ENCODE assay signal across 1 cellular context in genomic region chr6:138248878-138249277, GRCh38.
TF ChIP-seq lines count a peak whose summit lies in the region.

No MANE protein-coding gene starts in this region.

TF ChIP-seq in HepG2, 621 proteins besides CTCF, POLR2A, EP300 and RAD21 (continued from another document and continues in another):
- TF ChIP-seq, protein P1, sequence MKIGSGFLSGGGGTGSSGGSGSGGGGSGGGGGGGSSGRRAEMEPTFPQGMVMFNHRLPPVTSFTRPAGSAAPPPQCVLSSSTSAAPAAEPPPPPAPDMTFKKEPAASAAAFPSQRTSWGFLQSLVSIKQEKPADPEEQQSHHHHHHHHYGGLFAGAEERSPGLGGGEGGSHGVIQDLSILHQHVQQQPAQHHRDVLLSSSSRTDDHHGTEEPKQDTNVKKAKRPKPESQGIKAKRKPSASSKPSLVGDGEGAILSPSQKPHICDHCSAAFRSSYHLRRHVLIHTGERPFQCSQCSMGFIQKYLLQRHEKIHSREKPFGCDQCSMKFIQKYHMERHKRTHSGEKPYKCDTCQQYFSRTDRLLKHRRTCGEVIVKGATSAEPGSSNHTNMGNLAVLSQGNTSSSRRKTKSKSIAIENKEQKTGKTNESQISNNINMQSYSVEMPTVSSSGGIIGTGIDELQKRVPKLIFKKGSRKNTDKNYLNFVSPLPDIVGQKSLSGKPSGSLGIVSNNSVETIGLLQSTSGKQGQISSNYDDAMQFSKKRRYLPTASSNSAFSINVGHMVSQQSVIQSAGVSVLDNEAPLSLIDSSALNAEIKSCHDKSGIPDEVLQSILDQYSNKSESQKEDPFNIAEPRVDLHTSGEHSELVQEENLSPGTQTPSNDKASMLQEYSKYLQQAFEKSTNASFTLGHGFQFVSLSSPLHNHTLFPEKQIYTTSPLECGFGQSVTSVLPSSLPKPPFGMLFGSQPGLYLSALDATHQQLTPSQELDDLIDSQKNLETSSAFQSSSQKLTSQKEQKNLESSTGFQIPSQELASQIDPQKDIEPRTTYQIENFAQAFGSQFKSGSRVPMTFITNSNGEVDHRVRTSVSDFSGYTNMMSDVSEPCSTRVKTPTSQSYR (CRISPR knock-in tag; IDR thresholded peaks at IDR 0.05; ENCODE audit: borderline replicate concordance) = peak; percentile 81; the same call in 1 of the 2 replicates
- peak; percentile 78 for TF ChIP-seq TCF7 (IDR thresholded peaks at IDR 0.05; ENCODE audit: low read depth)
- no peak for TF ChIP-seq ZNF354B (CRISPR knock-in tag; IDR thresholded peaks at IDR 0.05)
- TF ChIP-seq RARG (CRISPR knock-in tag; IDR thresholded peaks at IDR 0.05; ENCODE audit: low read depth) = no peak
- no peak for TF ChIP-seq ZC3H13 (CRISPR knock-in tag; IDR thresholded peaks at IDR 0.05)
- 0 out of 2 replicates have a peak, but pooled peaks have one; percentile 35 for TF ChIP-seq ZNF280D (CRISPR knock-in tag; IDR thresholded peaks at IDR 0.05)
- TF ChIP-seq AKAP8 (CRISPR knock-in tag; IDR thresholded peaks at IDR 0.05) = no peak
- no peak for TF ChIP-seq FIP1L1 (IDR thresholded peaks at IDR 0.05; ENCODE audit: borderline replicate concordance, insufficient read depth, low read depth, low read length)
- TF ChIP-seq RCOR2 (CRISPR knock-in tag; IDR thresholded peaks at IDR 0.05) = peak; percentile 48; the same call in 1 of the 2 replicates
- TF ChIP-seq MTF1 (CRISPR knock-in tag; IDR thresholded peaks at IDR 0.05) = no peak
- TF ChIP-seq IKZF5 (CRISPR knock-in tag; IDR thresholded peaks at IDR 0.05) = peak; percentile 97
- TF ChIP-seq HMG20B (CRISPR knock-in tag; conservative IDR thresholded peaks at IDR 0.05) = peak; percentile 90
- no peak for TF ChIP-seq MAF1 (CRISPR knock-in tag; IDR thresholded peaks at IDR 0.05; ENCODE audit: borderline replicate concordance)
- no peak for TF ChIP-seq BRD4 (CRISPR knock-in tag; IDR thresholded peaks at IDR 0.05)
- 0 out of 2 replicates have a peak, but pooled peaks have one; percentile 18 for TF ChIP-seq ZFP90 (CRISPR knock-in tag; IDR thresholded peaks at IDR 0.05; ENCODE audit: borderline replicate concordance)
- TF ChIP-seq MXD4 (CRISPR knock-in tag; IDR thresholded peaks at IDR 0.05) = peak; percentile 44; the same call in 1 of the 2 replicates
- TF ChIP-seq HNF4G (IDR thresholded peaks at IDR 0.05; ENCODE audit: borderline replicate concordance, low read depth, low read length) = no peak
- TF ChIP-seq HNF4G (CRISPR knock-in tag; IDR thresholded peaks at IDR 0.05; ENCODE audit: borderline replicate concordance, low read depth) = peak; percentile 45; the same call in 1 of the 2 replicates
- peak; percentile 84 for TF ChIP-seq HDAC2 (CRISPR knock-in tag; IDR thresholded peaks at IDR 0.05)
- 0 out of 2 replicates have a peak, but pooled peaks have one; percentile 16 for TF ChIP-seq SMARCC2 (IDR thresholded peaks at IDR 0.05)
- TF ChIP-seq REST (IDR thresholded peaks at IDR 0.05; ENCODE audit: borderline replicate concordance in 1 of 2, low read depth in 1 of 2, low read length in 2 of 2) = peak in 1 of 2 experiments; percentile 82; a peak in 2 of 4 replicates
- no peak for TF ChIP-seq ATRX (CRISPR knock-in tag; IDR thresholded peaks at IDR 0.05; ENCODE audit: borderline replicate concordance)
- TF ChIP-seq FOSL2 (CRISPR knock-in tag; IDR thresholded peaks at IDR 0.05) = peak; percentile 68
- TF ChIP-seq ZNF24 (IDR thresholded peaks at IDR 0.05) = peak; percentile 54; the same call in 1 of the 2 replicates
- peak; percentile 69; the same call in 1 of the 2 replicates for TF ChIP-seq TBX2 (CRISPR knock-in tag; IDR thresholded peaks at IDR 0.05; ENCODE audit: borderline replicate concordance)
- TF ChIP-seq ZNF407 (CRISPR knock-in tag; IDR thresholded peaks at IDR 0.05; ENCODE audit: not compliant biosample characterization) = no peak
- TF ChIP-seq SKIL (CRISPR knock-in tag; IDR thresholded peaks at IDR 0.05; ENCODE audit: borderline replicate concordance) = peak; percentile 91; the same call in 1 of the 2 replicates
- no peak for TF ChIP-seq SOX13 (IDR thresholded peaks at IDR 0.05)
- peak in 1 of 2 experiments; percentile 82; a peak in 1 of 4 replicates for TF ChIP-seq SOX13 (CRISPR knock-in tag; conservative IDR thresholded peaks at IDR 0.05 in 1 of 2, IDR thresholded peaks at IDR 0.05 in 1 of 2)
- peak; percentile 80 for TF ChIP-seq NCOA2 (CRISPR knock-in tag; IDR thresholded peaks at IDR 0.05)
- TF ChIP-seq ZFP41 (CRISPR knock-in tag; IDR thresholded peaks at IDR 0.05; ENCODE audit: borderline replicate concordance) = no peak
- TF ChIP-seq ZFP37 (CRISPR knock-in tag; IDR thresholded peaks at IDR 0.05; ENCODE audit: borderline replicate concordance) = no peak
